In the genomic region with DNA sequence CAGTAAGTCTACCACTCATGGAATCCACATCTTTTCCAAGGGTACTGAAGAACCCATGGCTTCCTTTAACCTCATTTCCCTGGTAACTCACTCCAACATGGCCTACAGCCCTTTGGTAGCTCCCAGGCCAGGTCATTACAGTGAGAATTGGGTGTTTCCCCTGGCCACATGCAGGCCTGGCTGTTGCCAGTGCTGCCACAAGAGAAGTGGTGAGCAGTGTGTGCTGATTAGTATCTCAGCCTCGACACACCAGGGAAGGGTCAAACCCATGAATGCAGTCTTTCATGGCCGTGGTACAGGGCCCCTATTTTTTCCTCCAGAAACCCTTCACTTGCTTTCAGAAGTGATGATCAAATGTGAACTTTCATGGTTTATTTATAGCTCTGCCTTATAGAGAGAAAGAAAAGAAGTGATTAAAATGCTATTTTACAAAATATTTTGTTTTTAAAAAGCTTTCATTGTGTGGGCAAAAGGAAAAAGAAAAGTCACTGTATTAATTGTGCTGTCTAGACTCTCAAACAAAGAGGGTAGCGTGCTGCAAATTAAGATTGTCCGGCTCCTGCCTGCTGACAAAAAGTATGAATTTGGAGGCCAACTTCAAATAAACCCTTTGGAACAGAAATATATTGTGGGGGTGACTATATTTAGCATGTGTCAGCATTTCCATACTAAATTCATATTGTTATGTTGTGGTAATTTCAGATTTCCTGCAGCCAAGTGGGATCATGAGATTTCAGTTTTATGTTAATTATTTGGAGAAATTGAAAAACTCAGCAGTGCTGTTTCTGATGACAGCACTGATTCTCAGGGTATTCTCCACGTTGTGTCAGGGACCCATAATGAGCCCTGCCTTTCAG, we compare ENCODE assay signal across 13 cellular contexts.
DNase-seq lines count a peak whose midpoint lies in the region; ATAC-seq and TF ChIP-seq lines count a peak whose summit lies in the region.
"Had no signal": no experiment of that assay in that cellular context is flagged by ENCODE, and none has a peak within 500 bp of the region (broad histone marks: within the 10 kb centered on the region; RNA-seq: fewer than 3 reads in every experiment).

No MANE protein-coding gene starts in this region.

- TF ChIP-seq CTCF in GM10248 (IDR thresholded peaks at IDR 0.05; ENCODE audit: control extremely low read depth, extremely low read depth, low read depth, missing control alignments) (no peak), brain microvascular endothelial cell (IDR thresholded peaks at IDR 0.05; ENCODE audit: low read depth, low read length, missing control alignments) (no peak)

- H3K36me3 ChIP-seq in brain microvascular endothelial cell (replicated peaks), result no peaks in the 10 kb centered on the region
- H3K36me3 ChIP-seq: adrenal gland had no signal

- in situ Hi-C loops in brain microvascular endothelial cell (cut with HindIII; ENCODE audit: low pct_ligation_motif_present, low sequenced_read_pairs), result no loop called here

- ATAC-seq in GM21360 (IDR thresholded peaks at IDR 0.05; ENCODE audit: unreplicated experiment), result peak; percentile 81
- peak; percentile 54 for ATAC-seq in HG03139 (IDR thresholded peaks at IDR 0.05; ENCODE audit: unreplicated experiment)
- ATAC-seq: activated CD4-positive, alpha-beta T cell treated with anti-CD3 and anti-CD28 coated beads for 36 hours; left colon had no signal

- peak; percentile 28 for DNase-seq in GM10248 (ENCODE audit: extremely low spot score)
- peak; percentile 74 for DNase-seq in globus pallidus (ENCODE audit: low spot score)
- no peak for DNase-seq in activated gamma-delta T cell treated with Interleukin-2 at 50 U/mL for 16 hours
- DNase-seq in activated T-cell treated with anti-CD3 and anti-CD28 coated beads, Interleukin-2, amount 50 U/mL, for 1 hour, result no peak
- DNase-seq in brain microvascular endothelial cell, result no peak
- DNase-seq in activated naive CD4-positive, alpha-beta T cell treated with Interleukin-2 at 50 U/mL for 16 hours, result no peak
- DNase-seq: activated CD4-positive, alpha-beta T cell treated with anti-CD3 and anti-CD28 coated beads for 36 hours; adrenal gland; left colon; NCI-H1417; RPMI8226 had no signal

- POLR2A ChIA-PET in GM10248 (lab: Yijun Ruan, JAX), result no interaction called here

- H3K27ac ChIP-seq in brain microvascular endothelial cell, result no peak overlapping the region
- H3K27ac ChIP-seq: adrenal gland had no signal

- H3K27me3 ChIP-seq in brain microvascular endothelial cell (replicated peaks), result no peaks in the 10 kb centered on the region
- H3K27me3 ChIP-seq: adrenal gland had no signal

- H3K4me3 ChIP-seq in brain microvascular endothelial cell (ENCODE audit: low read depth, low read length), result no peak overlapping the region
- H3K4me3 ChIP-seq: adrenal gland had no signal

- CTCF ChIA-PET in GM10248 (lab: Yijun Ruan, JAX), result interaction anchor here (0.9 to 8.8 kb wide), 5 partner anchors 8 to 1101 kb away, joined by 3 to 61 read pairs (median 5); no protein-coding TSS in a partner anchor

Comparison
In these comparisons a context has a peak if more than half of its experiments do, and no peak if none do; other contexts are left out.
1. DNase-seq: peak in GM10248 (single experiment) and globus pallidus (single experiment); none in activated gamma-delta T cell treated with Interleukin-2 at 50 U/mL for 16 hours (single experiment), activated T-cell treated with anti-CD3 and anti-CD28 coated beads, Interleukin-2, amount 50 U/mL, for 1 hour (single experiment), brain microvascular endothelial cell (single experiment) and activated naive CD4-positive, alpha-beta T cell treated with Interleukin-2 at 50 U/mL for 16 hours (single experiment).